In genomic region chr2:152336854-152337510, GRCh38 we compare ENCODE assay signal across 8 cellular contexts. TPM values are rescaled to one million over a fixed set of nuclear protein-coding genes. Genes with fewer than 3 reads are reported as not detected.
DNase-seq lines count a peak whose midpoint lies in the region; ATAC-seq, FAIRE-seq and TF ChIP-seq lines count a peak whose summit lies in the region.

No MANE protein-coding gene starts in this region.

- no peaks in the 10 kb centered on the region for H3K36me3 Mint-ChIP-seq in CD4-positive, alpha-beta T cell (ENCODE audit: low read depth)
- peaks cover 6% of the 10 kb centered on the region for H3K36me3 Mint-ChIP-seq in brain

- H3K4me3 ChIP-seq in KMS-11 (IDR thresholded peaks at IDR 0.05; ENCODE audit: insufficient read depth, low read depth, low read length): no peak overlapping the region
- peak overlapping the region; percentile 95 for H3K4me3 ChIP-seq in kidney epithelial cell (ENCODE audit: low read depth, low read length)
- peak overlapping the region; percentile 64 to 81 for H3K4me3 ChIP-seq in stomach smooth muscle (ENCODE audit: low read length in 2 of 2)

- H3K36me3 ChIP-seq in KMS-11 (ENCODE audit: insufficient read depth) (no peaks in the 10 kb centered on the region), kidney epithelial cell (ENCODE audit: control insufficient read depth, insufficient read depth, low read length) (no peaks in the 10 kb centered on the region), stomach smooth muscle (ENCODE audit: control insufficient read depth in 2 of 2, insufficient read depth in 2 of 2, low read length in 2 of 2) (no peaks in the 10 kb centered on the region)

- H4K20me1 ChIP-seq in KMS-11 (ENCODE audit: insufficient read depth): no peaks in the 10 kb centered on the region; the same call in none of the 2 replicates

- no peak for TF ChIP-seq CTCF in CD4-positive, alpha-beta T cell (IDR thresholded peaks at IDR 0.05)
- TF ChIP-seq CTCF in KMS-11 (conservative IDR thresholded peaks at IDR 0.05; ENCODE audit: low read depth, low read length) (no peak), brain (conservative IDR thresholded peaks at IDR 0.05) (no peak), kidney epithelial cell (IDR thresholded peaks at IDR 0.05; ENCODE audit: insufficient read depth, low read length, poor library complexity, severe bottlenecking) (no peak)

- peaks cover 6% of the 10 kb centered on the region; the same call in 1 of the 2 replicates for H3K79me2 ChIP-seq in KMS-11 (ENCODE audit: insufficient read depth, low read depth)

- POLR2A ChIA-PET in CD4-positive, alpha-beta T cell (lab: Charles Lee): no interaction called here

- DNase-seq in CD4-positive, alpha-beta T cell: no peak
- DNase-seq in kidney epithelial cell (ENCODE audit: low read depth) (no peak), RCC 7860 (ENCODE audit: low spot score) (no peak), superior temporal gyrus (ENCODE audit: extremely low spot score) (no peak), NK-92 (lab: John Stamatoyannopoulos, UW; ENCODE audit: unreplicated experiment) (no peak)

- ATAC-seq in CD4-positive, alpha-beta T cell (ENCODE audit: poor library complexity): no peak

- H3K9me3 Mint-ChIP-seq in CD4-positive, alpha-beta T cell: no peaks in the 10 kb centered on the region
- no peaks in the 10 kb centered on the region for H3K9me3 Mint-ChIP-seq in brain

- H3K9me3 ChIP-seq in CD4-positive, alpha-beta T cell (ENCODE audit: control insufficient read depth, low read length): no peaks in the 10 kb centered on the region
- no peaks in the 10 kb centered on the region for H3K9me3 ChIP-seq in stomach smooth muscle (ENCODE audit: control insufficient read depth in 2 of 2, low read length in 2 of 2)

- intact Hi-C loops in CD4-positive, alpha-beta T cell (cut with DNase I, micrococcal nuclease): no loop called here

- H3K27ac ChIP-seq in CD4-positive, alpha-beta T cell (ENCODE audit: low read depth, low read length): no peak overlapping the region
- no peak overlapping the region for H3K27ac ChIP-seq in KMS-11
- H3K27ac ChIP-seq in stomach smooth muscle (ENCODE audit: low read length): peak overlapping the region; percentile 55

- H3K9ac ChIP-seq in KMS-11: no peak overlapping the region
- H3K9ac ChIP-seq in stomach smooth muscle (ENCODE audit: low read length in 2 of 2): peak overlapping the region; percentile 58 to 79

- no peak overlapping the region for H3K27ac Mint-ChIP-seq in CD4-positive, alpha-beta T cell
- H3K27ac Mint-ChIP-seq in brain: peak overlapping the region; percentile 83 to 97 (median 87)

- H3K4me2 ChIP-seq in KMS-11: peak overlapping the region; percentile 70

- H3K4me1 ChIP-seq in KMS-11 (ENCODE audit: low read depth, poor library complexity, severe bottlenecking): peaks cover 15% of the 10 kb centered on the region
- peaks cover 15% of the 10 kb centered on the region for H3K4me1 ChIP-seq in stomach smooth muscle (ENCODE audit: control insufficient read depth, insufficient read depth, low read length)

- peaks cover 11% of the 10 kb centered on the region for H3K4me1 Mint-ChIP-seq in CD4-positive, alpha-beta T cell (ENCODE audit: low read depth)
- peaks cover 57% of the 10 kb centered on the region for H3K4me1 Mint-ChIP-seq in brain

- CTCF ChIA-PET in CD4-positive, alpha-beta T cell (lab: Charles Lee): no interaction called here

- H2AFZ ChIP-seq in KMS-11 (ENCODE audit: low read depth): peak overlapping the region; percentile 75; the same call in 1 of the 2 replicates

- FAIRE-seq in RCC 7860 (lab: Jason Lieb, UNC): no peak

- peaks cover 34% of the 10 kb centered on the region for H3K27me3 ChIP-seq in CD4-positive, alpha-beta T cell (ENCODE audit: control insufficient read depth, insufficient read depth, low read length)
- no peaks in the 10 kb centered on the region for H3K27me3 ChIP-seq in KMS-11 (ENCODE audit: insufficient read depth, low read depth)
- H3K27me3 ChIP-seq in kidney epithelial cell (ENCODE audit: control insufficient read depth, insufficient read depth, low read length): no peaks in the 10 kb centered on the region
- no peaks in the 10 kb centered on the region for H3K27me3 ChIP-seq in stomach smooth muscle (ENCODE audit: control insufficient read depth in 1 of 2, insufficient read depth in 2 of 2, low read length in 2 of 2)

- H3K27me3 Mint-ChIP-seq in CD4-positive, alpha-beta T cell: peaks cover 59% of the 10 kb centered on the region
- H3K27me3 Mint-ChIP-seq in brain: peaks cover 24% of the 10 kb centered on the region

- peak overlapping the region; percentile 84 for H3K4me3 Mint-ChIP-seq in CD4-positive, alpha-beta T cell
- peak overlapping the region; percentile 86 to 96 (median 91) for H3K4me3 Mint-ChIP-seq in brain

RNA-seq across cellular contexts. Expression of gene FMNL2, which starts 2.0 kb away (rescaled TPM):
- under 1 TPM; 0.30 to 0.31 TPM for total RNA-seq in CD4-positive, alpha-beta T cell
- polyA plus RNA-seq in brain (ENCODE audit: insufficient read depth, low read depth, low replicate concordance): 42.9 TPM
- 65.0 and 68.0 TPM in 2 replicates for total RNA-seq in kidney epithelial cell

Comparison
In these comparisons a context has a peak if more than half of its experiments do, and no peak if none do; other contexts are left out.
1. RNA of gene FMNL2, which starts 2.0 kb away (total RNA-seq): 65.0 to 68.0 TPM in kidney epithelial cell; 0.30 to 0.31 TPM in CD4-positive, alpha-beta T cell; every median in the first group is over 10 times any median in the second.